Comparison of ENCODE assay signal across 10 cellular contexts in genomic region chr1:85582687-85583354, GRCh38. TPM values are rescaled to one million over a fixed set of nuclear protein-coding genes. Genes with fewer than 3 reads are reported as not detected.
DNase-seq lines count a peak whose midpoint lies in the region; ATAC-seq and TF ChIP-seq lines count a peak whose summit lies in the region.
"Had no signal": no experiment of that assay in that cellular context is flagged by ENCODE, and none has a peak within 500 bp of the region (broad histone marks: within the 10 kb centered on the region; RNA-seq: fewer than 3 reads in every experiment).

No MANE protein-coding gene starts in this region.

- no peak for TF ChIP-seq EP300 in ovary (IDR thresholded peaks at IDR 0.05)

- no peak for TF ChIP-seq POLR2A in ovary (IDR thresholded peaks at IDR 0.05)

- peaks cover 68% of the 10 kb centered on the region for H3K36me3 Mint-ChIP-seq in Calu3 (ENCODE audit: insufficient read depth, unreplicated experiment)

- WGBS in ovary, 3 donors, result 79 to 87% (median 80%) methylated on average over 18 of the region's 18 CpGs

- peak overlapping the region; percentile 76 for H3K4me3 Mint-ChIP-seq in Calu3 (ENCODE audit: low read depth, unreplicated experiment)

- no peak overlapping the region for H3K9ac ChIP-seq in SK-N-MC (ENCODE audit: insufficient read length)

- BruUV-seq in Calu3 (replicated peaks; lab: Mats Ljungman, UMichigan), result TSS peak; percentile 59

- H3K4me1 ChIP-seq in ovary (ENCODE audit: insufficient read depth), result peaks cover 3% of the 10 kb centered on the region

- TF ChIP-seq CTCF in Calu3 (IDR thresholded peaks at IDR 0.05; ENCODE audit: unreplicated experiment) (no peak), fibroblast of mammary gland (conservative IDR thresholded peaks at IDR 0.05; ENCODE audit: control insufficient read depth, insufficient read depth, low read depth, low read length) (no peak), ovary (IDR thresholded peaks at IDR 0.05) (peak in 1 of 3 donors; percentile 9)

- H3K36me3 ChIP-seq in SK-N-MC (ENCODE audit: insufficient read depth, low read length), result peaks cover 26% of the 10 kb centered on the region
- no peaks in the 10 kb centered on the region for H3K36me3 ChIP-seq in ovary

- H3K27ac ChIP-seq in SK-N-MC (no peak overlapping the region), ovary (no peak overlapping the region)

- H3K27me3 Mint-ChIP-seq in Calu3 (ENCODE audit: unreplicated experiment), result no peaks in the 10 kb centered on the region

- CTCF ChIA-PET in Calu3 (lab: Charles Lee), result interaction anchor here (1.1 to 2.9 kb wide), 6 partner anchors 20 to 267 kb away, joined by 3 to 13 read pairs (median 6); no protein-coding TSS in a partner anchor

- ATAC-seq in GM18870 (IDR thresholded peaks at IDR 0.05; ENCODE audit: unreplicated experiment), result no peak

- H3K9me3 Mint-ChIP-seq in Calu3 (ENCODE audit: low read depth, unreplicated experiment), result no peaks in the 10 kb centered on the region

- H3K27me3 ChIP-seq in ovary, result no peaks in the 10 kb centered on the region
- H3K27me3 ChIP-seq: pancreas had no signal

- no peak for DNase-seq in Calu3
- DNase-seq in SK-N-MC (ENCODE audit: low read depth, low spot score), result no peak
- DNase-seq in fibroblast of mammary gland (ENCODE audit: low read depth), result peak; percentile 70
- no peak for DNase-seq in ovary
- DNase-seq in NCI-H1930 (lab: John Stamatoyannopoulos, UW), result no peak
- DNase-seq in activated CD4-positive, CD25-positive, alpha-beta regulatory T cell treated with anti-CD3 and anti-CD28 coated beads, Interleukin-2, amount 50 U/mL, for 72 hours, result no peak
- no peak for DNase-seq in SHP77 (lab: John Stamatoyannopoulos, UW)
- DNase-seq: GDM1 had no signal

- H3K9me3 ChIP-seq in SK-N-MC (ENCODE audit: low read depth, low read length) (no peaks in the 10 kb centered on the region), ovary (no peaks in the 10 kb centered on the region)
- H3K9me3 ChIP-seq: pancreas had no signal

- H3K4me1 Mint-ChIP-seq in Calu3 (ENCODE audit: low read depth, unreplicated experiment), result peaks cover 34% of the 10 kb centered on the region

- peak overlapping the region; percentile 92 for H3K27ac Mint-ChIP-seq in Calu3 (ENCODE audit: unreplicated experiment)

- intact Hi-C loops in Calu3 (cut with micrococcal nuclease; ENCODE audit: unreplicated experiment) (loop anchor here (5.0 kb wide), 4 partner anchors 109 to 276 kb away; no protein-coding TSS in a partner anchor), ovary (cut with DNase I) (loop anchor here in 1 of 4 donors (10.0 kb wide), 1 partner anchor 278 kb away; no protein-coding TSS in a partner anchor)

- H3K4me3 ChIP-seq in SK-N-MC (peak overlapping the region; percentile 97), fibroblast of mammary gland (ENCODE audit: control insufficient read depth, low read depth, low read length) (peak overlapping the region; percentile 82), ovary (peak overlapping the region; percentile 87)

RNA-seq across cellular contexts. Expression of gene CCN1, which starts 2.3 kb away (rescaled TPM):
- total RNA-seq in Calu3 (2022) (148 and 210 TPM in 2 replicates), ovary (100 to 1,000 TPM in 2 of 7 donors, 10 to 100 TPM in 5; 14.3 to 247 (median 45.9) TPM)
- polyA plus RNA-seq in ovary, result 100 to 1,000 TPM in 1 of 2 donors, 10 to 100 TPM in 1; 43.9 to 197 TPM
